In the genomic region with DNA sequence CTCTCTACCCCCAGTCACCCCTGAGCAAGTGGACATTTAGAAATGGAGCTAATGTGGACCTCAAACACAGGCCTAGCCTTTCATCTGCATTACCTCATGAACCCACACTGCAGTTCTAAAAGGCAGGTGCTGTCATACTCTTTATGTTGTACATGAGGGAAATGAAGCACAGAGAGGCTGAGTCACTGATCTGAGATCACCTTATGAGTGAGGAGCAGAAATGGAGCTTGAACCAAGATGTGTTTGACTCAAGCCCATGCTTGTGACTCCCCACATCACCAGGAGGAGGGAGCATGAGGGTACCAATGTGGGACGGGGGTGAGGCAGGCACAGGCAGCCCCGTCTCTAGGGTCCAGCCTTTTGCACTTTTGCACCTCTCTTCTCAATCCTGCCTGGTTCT, we compare ENCODE assay signal across 1 cellular context.
TF ChIP-seq lines count a peak whose summit lies in the region.

No MANE protein-coding gene starts in this region.

TF ChIP-seq in SK-N-SH, 30 proteins besides CTCF, POLR2A, EP300 and RAD21 (continued from another document):
- no peak for TF ChIP-seq REST (IDR thresholded peaks at IDR 0.05; ENCODE audit: low read depth, low read length)
